Comparison of ENCODE assay signal across 8 cellular contexts in genomic region chr12:65171073-65171472, GRCh38. TPM values are rescaled to one million over a fixed set of nuclear protein-coding genes. Genes with fewer than 3 reads are reported as not detected.
A peak's percentile ranks its signal among the peaks of the same experiment; 100 is the strongest.
DNase-seq lines count a peak whose midpoint lies in the region; ATAC-seq, FAIRE-seq and TF ChIP-seq lines count a peak whose summit lies in the region.

No MANE protein-coding gene starts in this region.

- H2AFZ ChIP-seq in OCI-LY1 (ENCODE audit: low read length) (no peak overlapping the region), endothelial cell of umbilical vein (ENCODE audit: low read depth, low read length) (no peak overlapping the region), osteoblast (ENCODE audit: low read length) (peak overlapping the region; percentile 100)

- TSS peak; percentile 35 for BruUV-seq in endothelial cell of umbilical vein (replicated peaks; lab: Mats Ljungman, UMichigan)

- POLR2A ChIA-PET in endothelial cell of umbilical vein (lab: Charles Lee), result no interaction called here

- DNase-seq in endothelial cell of umbilical vein (ENCODE audit: low read depth, low spot score) (peak; percentile 43), osteoblast (ENCODE audit: insufficient read length, low spot score, missing footprints) (peak; percentile 41), AML-193 (lab: John Stamatoyannopoulos, UW) (no peak), left colon (no peak)

- H3K27me3 ChIP-seq in DOHH2 (ENCODE audit: control insufficient read depth, low read length), result no peaks in the 10 kb centered on the region
- H3K27me3 ChIP-seq in OCI-LY1 (ENCODE audit: insufficient read depth, low read length), result no peaks in the 10 kb centered on the region
- no peaks in the 10 kb centered on the region for H3K27me3 ChIP-seq in endothelial cell of umbilical vein (ENCODE audit: control insufficient read depth in 2 of 2, insufficient read depth in 2 of 2, low read length in 2 of 2)
- H3K27me3 ChIP-seq in osteoblast (ENCODE audit: insufficient read depth, low read length), result no peaks in the 10 kb centered on the region

- H3F3A ChIP-seq in DOHH2 (ENCODE audit: control insufficient read depth, insufficient read depth), result no peaks in the 10 kb centered on the region
- H3F3A ChIP-seq in OCI-LY1 (ENCODE audit: insufficient read depth, low read length), result no peaks in the 10 kb centered on the region

- ATAC-seq in GM18858 (IDR thresholded peaks at IDR 0.05; ENCODE audit: unreplicated experiment) (no peak), HG03097 (IDR thresholded peaks at IDR 0.05; ENCODE audit: low FRiP score, unreplicated experiment) (no peak), left colon (no peak)

- TF ChIP-seq CTCF in DOHH2 (IDR thresholded peaks at IDR 0.05; ENCODE audit: low read depth, low read length, poor library complexity, severe bottlenecking), result no peak
- TF ChIP-seq CTCF in OCI-LY1 (IDR thresholded peaks at IDR 0.05; ENCODE audit: low read length), result no peak
- TF ChIP-seq CTCF in endothelial cell of umbilical vein (IDR thresholded peaks at IDR 0.05; ENCODE audit: extremely low read depth in 1 of 2, insufficient read depth in 1 of 2, low read depth in 1 of 2, low read length in 2 of 2), result no peak
- no peak for TF ChIP-seq CTCF in osteoblast (IDR thresholded peaks at IDR 0.05; ENCODE audit: extremely low read depth, low read depth, low read length)

- H3K9me3 ChIP-seq in DOHH2 (ENCODE audit: control insufficient read depth, insufficient read depth, low read length) (no peaks in the 10 kb centered on the region), OCI-LY1 (ENCODE audit: low read length) (no peaks in the 10 kb centered on the region), endothelial cell of umbilical vein (replicated peaks; ENCODE audit: control insufficient read depth, insufficient read depth, low read length) (no peaks in the 10 kb centered on the region), osteoblast (ENCODE audit: low read depth, low read length) (no peaks in the 10 kb centered on the region)

- H3K36me3 ChIP-seq in DOHH2 (ENCODE audit: control insufficient read depth, low read length), result peaks cover 57% of the 10 kb centered on the region
- peaks cover 29% of the 10 kb centered on the region for H3K36me3 ChIP-seq in OCI-LY1 (ENCODE audit: insufficient read depth, low read length)
- no peaks in the 10 kb centered on the region for H3K36me3 ChIP-seq in endothelial cell of umbilical vein (ENCODE audit: control insufficient read depth in 2 of 2, extremely low read depth in 1 of 2, insufficient read depth in 2 of 2, low read length in 2 of 2)
- H3K36me3 ChIP-seq in osteoblast (ENCODE audit: insufficient read depth, low read length), result no peaks in the 10 kb centered on the region

- CTCF ChIA-PET in endothelial cell of umbilical vein (lab: Charles Lee), result interaction anchor here (1.2 to 6.8 kb wide), 2 partner anchors 39 to 62 kb away, joined by 3 to 91 read pairs; no protein-coding TSS in a partner anchor

- H3K4me2 ChIP-seq in DOHH2 (ENCODE audit: low read length) (peak overlapping the region; percentile 72), OCI-LY1 (ENCODE audit: low read length) (peak overlapping the region; percentile 99), endothelial cell of umbilical vein (ENCODE audit: insufficient read depth, low read length) (peak overlapping the region; percentile 100), osteoblast (ENCODE audit: insufficient read depth, low read length) (peak overlapping the region; percentile 100)

- no peaks in the 10 kb centered on the region for H3K9me2 ChIP-seq in DOHH2 (replicated peaks; ENCODE audit: control insufficient read depth, low read length)
- no peaks in the 10 kb centered on the region for H3K9me2 ChIP-seq in OCI-LY1 (ENCODE audit: low read depth, low read length)

- H3K4me3 ChIP-seq in DOHH2 (ENCODE audit: low read length) (peak overlapping the region; percentile 88), OCI-LY1 (ENCODE audit: low read depth, low read length, poor library complexity, severe bottlenecking) (peak overlapping the region; percentile 92), endothelial cell of umbilical vein (replicated peaks in 1 of 3; ENCODE audit: insufficient read depth in 1 of 3, low read depth in 1 of 3, low read length in 3 of 3) (peak overlapping the region; percentile 77 to 97 (median 97)), osteoblast (ENCODE audit: insufficient read depth, low read length) (peak overlapping the region; percentile 97)

- no peak for TF ChIP-seq POLR2A in endothelial cell of umbilical vein (IDR thresholded peaks at IDR 0.05; ENCODE audit: low read depth, low read length)

- H3K27ac ChIP-seq in DOHH2 (ENCODE audit: low read depth, low read length) (no peak overlapping the region), OCI-LY1 (ENCODE audit: low read depth, low read length, poor library complexity, severe bottlenecking) (no peak overlapping the region), endothelial cell of umbilical vein (ENCODE audit: insufficient read depth, low read depth, low read length) (no peak overlapping the region), osteoblast (ENCODE audit: low read depth, low read length) (peak overlapping the region; percentile 89)

- H4K20me1 ChIP-seq in DOHH2 (ENCODE audit: control insufficient read depth, insufficient read depth, low read depth, low read length), result peaks cover 20% of the 10 kb centered on the region
- no peaks in the 10 kb centered on the region for H4K20me1 ChIP-seq in OCI-LY1 (ENCODE audit: insufficient read depth, low read length)
- H4K20me1 ChIP-seq in endothelial cell of umbilical vein (replicated peaks; ENCODE audit: control insufficient read depth, extremely low read depth, insufficient read depth, low read length), result peaks cover 7% of the 10 kb centered on the region
- peaks cover 32% of the 10 kb centered on the region for H4K20me1 ChIP-seq in osteoblast (ENCODE audit: insufficient read depth, low read length)

- H3K79me2 ChIP-seq in DOHH2 (ENCODE audit: control insufficient read depth, low read length), result peaks cover 74% of the 10 kb centered on the region
- H3K79me2 ChIP-seq in OCI-LY1 (ENCODE audit: insufficient read depth, low read length), result peaks cover 55% of the 10 kb centered on the region
- peaks cover 63% of the 10 kb centered on the region for H3K79me2 ChIP-seq in endothelial cell of umbilical vein (ENCODE audit: control insufficient read depth, insufficient read depth, low read length)
- H3K79me2 ChIP-seq in osteoblast (ENCODE audit: insufficient read depth, low read length), result peaks cover 69% of the 10 kb centered on the region

- intact Hi-C loops in endothelial cell of umbilical vein (cut with micrococcal nuclease) (loop anchor here (2.0 to 5.0 kb wide), 2 partner anchors 38 to 49 kb away; partner anchors contain the start of gene WIF1), left colon (cut with DNase I, micrococcal nuclease) (no loop called here)

- H3K4me1 ChIP-seq in DOHH2 (ENCODE audit: control insufficient read depth, low read length), result peaks cover 43% of the 10 kb centered on the region
- peaks cover 54% of the 10 kb centered on the region for H3K4me1 ChIP-seq in OCI-LY1 (ENCODE audit: insufficient read depth, low read length, severe bottlenecking)
- H3K4me1 ChIP-seq in endothelial cell of umbilical vein (ENCODE audit: control insufficient read depth, extremely low read depth, insufficient read depth, low read length), result peaks cover 33% of the 10 kb centered on the region
- H3K4me1 ChIP-seq in osteoblast (ENCODE audit: insufficient read depth, low read length), result peaks cover 29% of the 10 kb centered on the region

- H3K9ac ChIP-seq in OCI-LY1 (ENCODE audit: low read length) (peak overlapping the region; percentile 94), endothelial cell of umbilical vein (replicated peaks; ENCODE audit: extremely low read depth, insufficient read depth, low read length) (peak overlapping the region; percentile 96)

- no peak for FAIRE-seq in endothelial cell of umbilical vein (lab: Jason Lieb, UNC)

- dilution Hi-C loops in endothelial cell of umbilical vein (cut with MboI; ENCODE audit: extremely low pct_ligation_motif_present, low sequenced_read_pairs), result no loop called here

- H3K9me1 ChIP-seq in endothelial cell of umbilical vein (replicated peaks; ENCODE audit: control insufficient read depth, extremely low read depth, insufficient read depth, low read length), result no peaks in the 10 kb centered on the region

TF ChIP-seq in endothelial cell of umbilical vein, 7 proteins besides CTCF, POLR2A, EP300 and RAD21:
- TF ChIP-seq FOS (IDR thresholded peaks at IDR 0.05; ENCODE audit: borderline replicate concordance, insufficient read depth, low read length) (no peak), JUN (IDR thresholded peaks at IDR 0.05; ENCODE audit: borderline replicate concordance, insufficient read depth, insufficient read length, low read depth) (peak; percentile 4)
TF ChIP-seq in endothelial cell of umbilical vein: peak in this region for 1.

RNA-seq across cellular contexts. Expression of gene LEMD3, which starts 1.7 kb away (rescaled TPM):
- total RNA-seq in endothelial cell of umbilical vein (24.2 and 29.0 TPM in 2 replicates), osteoblast (21.5 and 27.5 TPM in 2 replicates), left colon (10 to 100 TPM; 36.4 to 37.2 TPM)
- polyA plus RNA-seq in endothelial cell of umbilical vein, result 4.6 and 7.4 TPM in 2 replicates
- polyA plus RNA-seq in endothelial cell of umbilical vein (2011; cell fraction: cytosol; rRNA removed), result 4.3 and 4.5 TPM in 2 replicates
- polyA plus RNA-seq in endothelial cell of umbilical vein (2011; cell fraction: nucleus; rRNA removed), result 17.6 and 25.7 TPM in 2 replicates
- 14.8 and 15.0 TPM in 2 replicates for polyA plus RNA-seq in endothelial cell of umbilical vein (2012)
- 10.3 and 11.4 TPM in 2 replicates for polyA minus RNA-seq in endothelial cell of umbilical vein
- 16.3 TPM for polyA minus RNA-seq in endothelial cell of umbilical vein (2011; cell fraction: cytosol; rRNA and poly(A)+ RNA removed)
- polyA minus RNA-seq in endothelial cell of umbilical vein (2011; cell fraction: nucleus; rRNA and poly(A)+ RNA removed), result 24.8 and 27.4 TPM in 2 replicates

RNA-seq across cellular contexts. Expression of gene WIF1, which starts 50.0 kb away (rescaled TPM):
- total RNA-seq in endothelial cell of umbilical vein, result not detected in 2 replicates
- polyA plus RNA-seq in endothelial cell of umbilical vein, result not detected in 2 replicates
- 0.03 TPM in 1 of 2 replicates, not detected in the other for polyA plus RNA-seq in endothelial cell of umbilical vein (2011; cell fraction: cytosol; rRNA removed)
- not detected in 2 replicates for polyA plus RNA-seq in endothelial cell of umbilical vein (2011; cell fraction: nucleus; rRNA removed)
- polyA plus RNA-seq in endothelial cell of umbilical vein (2012), result not detected in 2 replicates
- not detected in 2 replicates for polyA minus RNA-seq in endothelial cell of umbilical vein
- polyA minus RNA-seq in endothelial cell of umbilical vein (2011; cell fraction: cytosol; rRNA and poly(A)+ RNA removed), result not detected
- not detected in 2 replicates for polyA minus RNA-seq in endothelial cell of umbilical vein (2011; cell fraction: nucleus; rRNA and poly(A)+ RNA removed)
- under 0.01 TPM in 1 of 2 replicates, not detected in the other for total RNA-seq in osteoblast
- under 1 TPM; 0.25 to 0.55 TPM for total RNA-seq in left colon

Comparison
In these comparisons a context has a peak if more than half of its experiments do, and no peak if none do; other contexts are left out.
1. DNase-seq: peak in endothelial cell of umbilical vein (single experiment) and osteoblast (single experiment); none in AML-193 (0 of 2) and left colon (0 of 2).
2. Peak in every context shown above with its lines, with median percentiles within 50 percentile points of each other: H3K4me2 ChIP-seq and H3K4me3 ChIP-seq.